ENCODE assay signal across 1 cellular context in genomic region chr6:30849903-30850651, GRCh38.
TF ChIP-seq lines count a peak whose summit lies in the region.

No MANE protein-coding gene starts in this region.

TF ChIP-seq in SK-N-SH treated with all-trans-retinoic acid at 6 μM for 48 hours, 23 proteins besides CTCF, POLR2A, EP300 and RAD21 (continued from another document):
- TF ChIP-seq CREB5 (CRISPR knock-in tag; IDR thresholded peaks at IDR 0.05; ENCODE audit: low read depth) (no peak), ZFP30 (CRISPR knock-in tag; IDR thresholded peaks at IDR 0.05) (no peak), ARNTL (CRISPR knock-in tag; IDR thresholded peaks at IDR 0.05; ENCODE audit: borderline replicate concordance, low read depth) (no peak), POU6F1 (CRISPR knock-in tag; IDR thresholded peaks at IDR 0.05; ENCODE audit: borderline replicate concordance, low read depth) (no peak), ISL1 (CRISPR knock-in tag; IDR thresholded peaks at IDR 0.05) (no peak), GLIS3 (CRISPR knock-in tag; IDR thresholded peaks at IDR 0.05) (no peak)
TF ChIP-seq in SK-N-SH treated with all-trans-retinoic acid at 6 μM for 48 hours: peak in this region for 0.
